In the genomic region with DNA sequence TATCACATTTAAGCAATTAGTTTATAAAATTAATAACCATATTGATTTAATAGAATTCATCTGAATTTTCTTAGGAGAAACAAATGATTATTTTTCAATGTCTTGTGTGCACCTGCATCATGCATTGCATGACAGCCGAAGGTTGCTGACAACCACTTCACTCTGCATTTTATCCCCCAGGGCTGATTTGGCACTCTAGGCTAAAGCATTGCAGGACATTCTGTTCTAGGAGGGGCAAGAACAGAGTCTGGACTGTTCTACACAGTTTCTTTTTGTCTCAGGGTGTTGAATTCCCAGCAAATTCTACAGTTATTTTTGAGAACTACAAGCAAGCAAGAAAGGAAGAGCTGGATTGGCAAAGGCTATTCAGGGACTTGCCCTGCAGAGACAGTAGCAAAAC, we compare ENCODE assay signal across 16 cellular contexts.
DNase-seq lines count a peak whose midpoint lies in the region; ATAC-seq and TF ChIP-seq lines count a peak whose summit lies in the region.
"Had no signal": no experiment of that assay in that cellular context is flagged by ENCODE, and none has a peak within 500 bp of the region (broad histone marks: within the 10 kb centered on the region; RNA-seq: fewer than 3 reads in every experiment).

No MANE protein-coding gene starts in this region.

- no peak for DNase-seq in Right ventricle myocardium superior
- no peak for DNase-seq in left ventricle myocardium inferior
- DNase-seq in foreskin melanocyte: peak; percentile 31
- no peak for DNase-seq in thoracic aorta (ENCODE audit: low spot score)
- DNase-seq in activated naive CD8-positive, alpha-beta T cell treated with anti-CD3 and anti-CD28 coated beads for 36 hours: no peak
- no peak for DNase-seq in H4 (ENCODE audit: low spot score)
- DNase-seq: C1 segment of cervical spinal cord; Calu3; CD4-positive, alpha-beta memory T cell; COR-L47; DMS53; DMS79 treated with DMSO at 0.1 percent for 48 hours; GF-D8; GOT3; H7; HCEC 1CT had no signal

- no peak overlapping the region for H3K27ac Mint-ChIP-seq in activated naive CD8-positive, alpha-beta T cell treated with anti-CD3 and anti-CD28 coated beads for 36 hours
- H3K27ac Mint-ChIP-seq: CD4-positive, alpha-beta memory T cell had no signal

- no peak overlapping the region for H3K4me3 Mint-ChIP-seq in activated naive CD8-positive, alpha-beta T cell treated with anti-CD3 and anti-CD28 coated beads for 36 hours
- H3K4me3 Mint-ChIP-seq: CD4-positive, alpha-beta memory T cell had no signal

- no peaks in the 10 kb centered on the region for H3K36me3 ChIP-seq in left ventricle myocardium inferior
- H3K36me3 ChIP-seq in thoracic aorta: no peaks in the 10 kb centered on the region

- ATAC-seq in Right ventricle myocardium superior (ENCODE audit: poor library complexity) (peak; percentile 48), thoracic aorta (ENCODE audit: insufficient number of reproducible peaks, low FRiP score, low read depth) (peak; percentile 56)

- H3K4me1 ChIP-seq in left ventricle myocardium inferior (no peaks in the 10 kb centered on the region), thoracic aorta (ENCODE audit: control insufficient read depth in 1 of 2, low read depth in 2 of 2) (peaks cover 16 to 26% of the 10 kb centered on the region in 2 donors)

- no peaks in the 10 kb centered on the region for H3K4me1 Mint-ChIP-seq in activated naive CD8-positive, alpha-beta T cell treated with anti-CD3 and anti-CD28 coated beads for 36 hours
- H3K4me1 Mint-ChIP-seq: CD4-positive, alpha-beta memory T cell had no signal

- peaks cover 1% of the 10 kb centered on the region for H3K9me3 Mint-ChIP-seq in activated naive CD8-positive, alpha-beta T cell treated with anti-CD3 and anti-CD28 coated beads for 36 hours

- H3K27ac ChIP-seq in left ventricle myocardium inferior (replicated peaks) (no peak overlapping the region), thoracic aorta (peak overlapping the region in 1 of 2 donors; percentile 7)

- H3K9me3 ChIP-seq in left ventricle myocardium inferior (replicated peaks) (peaks cover 7% of the 10 kb centered on the region), thoracic aorta (no peaks in the 10 kb centered on the region)

- H3K4me3 ChIP-seq in left ventricle myocardium inferior (no peak overlapping the region), thoracic aorta (peak overlapping the region; percentile 24)

- H3K36me3 Mint-ChIP-seq in activated naive CD8-positive, alpha-beta T cell treated with anti-CD3 and anti-CD28 coated beads for 36 hours: no peaks in the 10 kb centered on the region
- H3K36me3 Mint-ChIP-seq: CD4-positive, alpha-beta memory T cell had no signal

- H3K27me3 Mint-ChIP-seq in activated naive CD8-positive, alpha-beta T cell treated with anti-CD3 and anti-CD28 coated beads for 36 hours: no peaks in the 10 kb centered on the region
- H3K27me3 Mint-ChIP-seq: CD4-positive, alpha-beta memory T cell had no signal

- H3K27me3 ChIP-seq in left ventricle myocardium inferior (ENCODE audit: low read depth): no peaks in the 10 kb centered on the region
- no peaks in the 10 kb centered on the region for H3K27me3 ChIP-seq in thoracic aorta (replicated peaks; ENCODE audit: insufficient read depth)

- intact Hi-C loops in Right ventricle myocardium superior (cut with DNase I) (no loop called here), left ventricle myocardium inferior (cut with micrococcal nuclease) (no loop called here)

- TF ChIP-seq CTCF in left ventricle myocardium inferior (IDR thresholded peaks at IDR 0.05; ENCODE audit: borderline replicate concordance) (no peak), thoracic aorta (IDR thresholded peaks at IDR 0.05) (no peak)
